ENCODE assay signal across 8 cellular contexts in genomic region chr5:43041131-43041668, GRCh38. TPM values are rescaled to one million over a fixed set of nuclear protein-coding genes. Genes with fewer than 3 reads are reported as not detected.
DNase-seq lines count a peak whose midpoint lies in the region; ATAC-seq and TF ChIP-seq lines count a peak whose summit lies in the region.

No MANE protein-coding gene starts in this region.

- no peaks in the 10 kb centered on the region for H3K9me2 ChIP-seq in SU-DHL-6 (replicated peaks; ENCODE audit: insufficient read depth, low read length)

- H3K9me3 Mint-ChIP-seq in memory B cell, result no peaks in the 10 kb centered on the region

- peaks cover 22% of the 10 kb centered on the region for H3K4me1 Mint-ChIP-seq in memory B cell

- no peak for TF ChIP-seq POLR2A in uterus (IDR thresholded peaks at IDR 0.05)

- H3K4me2 ChIP-seq in SU-DHL-6 (ENCODE audit: low read depth, low read length, poor library complexity, severe bottlenecking), result peak overlapping the region; percentile 67

- peak; percentile 34 for DNase-seq in stimulated activated CD4-positive, alpha-beta T cell treated with anti-CD3 and anti-CD28 coated beads, Interleukin-4, amount 100 ng/mL, for 24 hours
- no peak for DNase-seq in stimulated activated CD4-positive, alpha-beta T cell treated with anti-CD3 and anti-CD28 coated beads, Interleukin-12 subunit alpha, Interleukin-12 subunit beta, amount 100 ng/mL, for 4 hours
- DNase-seq in coronary artery (ENCODE audit: low spot score), result no peak
- DNase-seq in memory B cell (ENCODE audit: low spot score in 2 of 2), result peak in 1 of 2 donors; percentile 41
- peak; percentile 50 to 51 for DNase-seq in uterus
- DNase-seq in NOMO-1 treated with DMSO at 0.1 percent for 48 hours (lab: John Stamatoyannopoulos, UW; ENCODE audit: unreplicated experiment), result no peak

- H3K79me2 ChIP-seq in SU-DHL-6 (ENCODE audit: insufficient read depth, low read length), result no peaks in the 10 kb centered on the region; the same call in 1 of the 2 replicates

- H3K27ac Mint-ChIP-seq in memory B cell, result peak overlapping the region; percentile 99

- peaks cover 27% of the 10 kb centered on the region for H3F3A ChIP-seq in SU-DHL-6 (ENCODE audit: insufficient read depth)

- H3K4me3 ChIP-seq in SU-DHL-6 (ENCODE audit: insufficient read depth, low read length, poor library complexity, severe bottlenecking) (peak overlapping the region; percentile 53), coronary artery (peak overlapping the region; percentile 84), uterus (peak overlapping the region; percentile 60 to 68)

- H3K27ac ChIP-seq in SU-DHL-6 (ENCODE audit: low read depth, low read length) (peak overlapping the region; percentile 94), coronary artery (peak overlapping the region; percentile 91 to 98), uterus (peak overlapping the region; percentile 90 to 91)

- H4K20me1 ChIP-seq in SU-DHL-6 (ENCODE audit: low read depth, low read length), result no peaks in the 10 kb centered on the region

- H3K27me3 Mint-ChIP-seq in memory B cell, result no peaks in the 10 kb centered on the region

- H3K4me1 ChIP-seq in uterus, result no peaks in the 10 kb centered on the region

- no peak for TF ChIP-seq CTCF in SU-DHL-6 (IDR thresholded peaks at IDR 0.05; ENCODE audit: insufficient read depth, low read length, poor library complexity, severe bottlenecking)
- TF ChIP-seq CTCF in coronary artery (IDR thresholded peaks at IDR 0.05), result no peak
- TF ChIP-seq CTCF in uterus (IDR thresholded peaks at IDR 0.05), result peak in 2 of 4 experiments; percentile 2 to 15

- no peaks in the 10 kb centered on the region for H3K36me3 Mint-ChIP-seq in memory B cell

- H3K9me3 ChIP-seq in SU-DHL-6 (ENCODE audit: insufficient read depth, low read length) (no peaks in the 10 kb centered on the region), uterus (no peaks in the 10 kb centered on the region)

- ATAC-seq in memory B cell (ENCODE audit: low read depth) (no peak), GM21786 (IDR thresholded peaks at IDR 0.05; ENCODE audit: unreplicated experiment) (no peak)

- intact Hi-C loops in uterus (cut with DNase I; ENCODE audit: low total_unique reads), result no loop called here

- H3K36me3 ChIP-seq in SU-DHL-6 (ENCODE audit: low read length), result no peaks in the 10 kb centered on the region
- no peaks in the 10 kb centered on the region for H3K36me3 ChIP-seq in uterus

- peak overlapping the region; percentile 77 for H2AFZ ChIP-seq in SU-DHL-6 (ENCODE audit: low read depth, low read length, severe bottlenecking)

- peak overlapping the region; percentile 99 for H3K4me3 Mint-ChIP-seq in memory B cell

- H3K27me3 ChIP-seq in SU-DHL-6 (ENCODE audit: low read length) (no peaks in the 10 kb centered on the region), uterus (peaks cover 0 to 20% of the 10 kb centered on the region in 2 donors)

- peak overlapping the region; percentile 69 for H3K9ac ChIP-seq in SU-DHL-6 (ENCODE audit: low read length)

RNA-seq across cellular contexts. Expression of gene ANXA2R, which starts 1.1 kb away (rescaled TPM):
- total RNA-seq in uterus, result 10 to 100 TPM in 2 of 4 donors, 1 to 10 TPM in 2; 2.4 to 62.8 (median 8.5) TPM

Comparison
In these comparisons a context has a peak if more than half of its experiments do, and no peak if none do; other contexts are left out.
1. DNase-seq: peak in stimulated activated CD4-positive, alpha-beta T cell treated with anti-CD3 and anti-CD28 coated beads, Interleukin-4, amount 100 ng/mL, for 24 hours (single experiment) and uterus (2 of 2); none in stimulated activated CD4-positive, alpha-beta T cell treated with anti-CD3 and anti-CD28 coated beads, Interleukin-12 subunit alpha, Interleukin-12 subunit beta, amount 100 ng/mL, for 4 hours (single experiment), coronary artery (single experiment) and NOMO-1 treated with DMSO at 0.1 percent for 48 hours (single experiment).
2. Peak in every context shown above with its lines, with median percentiles within 50 percentile points of each other: H3K27ac ChIP-seq and H3K4me3 ChIP-seq.